Comparison of ENCODE assay signal across 9 cellular contexts in the genomic region with DNA sequence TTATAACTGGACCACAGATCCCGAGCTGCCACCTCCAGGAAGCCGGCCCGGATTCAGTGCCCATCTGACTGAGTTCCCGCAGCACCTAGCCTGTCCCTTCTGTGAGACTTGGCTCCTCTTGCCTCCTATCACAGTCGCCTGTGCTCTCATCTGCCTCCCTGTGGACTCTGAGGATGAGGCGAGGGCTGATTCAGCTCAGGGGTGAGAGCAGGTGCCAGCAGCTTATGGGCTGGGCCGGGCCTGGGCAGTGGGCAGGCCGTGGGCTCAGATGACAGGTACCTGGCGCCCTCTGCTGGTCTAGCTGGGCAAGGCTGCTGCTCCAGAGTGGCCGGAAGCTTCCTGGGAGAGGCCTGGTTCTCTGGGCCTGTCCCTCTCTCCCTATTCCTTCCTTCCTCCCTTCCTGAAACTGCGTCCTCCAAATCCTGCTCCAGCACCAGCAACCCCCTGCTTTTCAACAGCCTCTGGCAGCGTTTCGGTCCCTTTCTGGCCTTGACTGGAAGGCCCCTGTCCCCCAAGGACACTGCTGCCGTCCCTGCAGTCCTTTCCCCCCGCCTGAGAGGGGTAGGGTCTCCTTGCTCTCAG. TPM values are rescaled to one million over a fixed set of nuclear protein-coding genes. Genes with fewer than 3 reads are reported as not detected.
DNase-seq lines count a peak whose midpoint lies in the region; ATAC-seq and TF ChIP-seq lines count a peak whose summit lies in the region.
"Had no signal": no experiment of that assay in that cellular context is flagged by ENCODE, and none has a peak within 500 bp of the region (broad histone marks: within the 10 kb centered on the region; RNA-seq: fewer than 3 reads in every experiment).

No MANE protein-coding gene starts in this region.

- intact Hi-C loops in left lung (cut with DNase I), result no loop called here

- peaks cover 0 to 3% of the 10 kb centered on the region in 2 donors for H3K4me1 ChIP-seq in left lung
- H3K4me1 ChIP-seq: BLaER1 treated with 17β-estradiol and CSF1 and Interleukin-3, amounts not matched to agents 10 nM and 100 nM had no signal

- TF ChIP-seq CTCF in choroid plexus epithelial cell (conservative IDR thresholded peaks at IDR 0.05; ENCODE audit: low read depth, low read length) (peak; percentile 92), left lung (IDR thresholded peaks at IDR 0.05) (peak; percentile 79 to 91)

- peak; percentile 46 for DNase-seq in NK-92 treated with Interleukin-12 subunit alpha and Interleukin-12 subunit beta, amount 100 ng/mL, for 24 hours (lab: John Stamatoyannopoulos, UW)
- DNase-seq in NK-92 (lab: John Stamatoyannopoulos, UW; ENCODE audit: unreplicated experiment) (no peak), NCI-H345 treated with DMSO at 0.1 percent for 48 hours (lab: John Stamatoyannopoulos, UW; ENCODE audit: unreplicated experiment) (peak; percentile 84), choroid plexus epithelial cell (ENCODE audit: low read depth) (peak; percentile 91), left lung (peak; percentile 83 to 95)
- peak; percentile 41 to 64 for DNase-seq in activated CD4-positive, alpha-beta T cell treated with anti-CD3 and anti-CD28 coated beads for 24 hours (ENCODE audit: low read depth in 2 of 2)
- DNase-seq in stimulated activated CD4-positive, alpha-beta T cell treated with anti-CD3 and anti-CD28 coated beads, Interleukin-4, amount 100 ng/mL, for 4 hours, result peak; percentile 26 to 58

- H3K36me3 ChIP-seq in left lung, result no peaks in the 10 kb centered on the region
- H3K36me3 ChIP-seq: BLaER1 treated with 17β-estradiol and CSF1 and Interleukin-3, amounts not matched to agents 10 nM and 100 nM had no signal

- ATAC-seq in HG03280 (IDR thresholded peaks at IDR 0.05; ENCODE audit: unreplicated experiment), result peak; percentile 83
- ATAC-seq in left lung, result peak; percentile 100

- peaks cover 0 to 11% of the 10 kb centered on the region in 2 donors for H3K27me3 ChIP-seq in left lung
- H3K27me3 ChIP-seq: BLaER1 treated with 17β-estradiol and CSF1 and Interleukin-3, amounts not matched to agents 10 nM and 100 nM had no signal

- no peak overlapping the region for H3K27ac ChIP-seq in left lung
- H3K27ac ChIP-seq: BLaER1 treated with 17β-estradiol and CSF1 and Interleukin-3, amounts not matched to agents 10 nM and 100 nM had no signal

- no peaks in the 10 kb centered on the region for H3K9me3 ChIP-seq in left lung
- H3K9me3 ChIP-seq: BLaER1 treated with 17β-estradiol and CSF1 and Interleukin-3, amounts not matched to agents 10 nM and 100 nM had no signal

- no peak overlapping the region for H3K4me3 ChIP-seq in choroid plexus epithelial cell (ENCODE audit: low read depth, low read length)
- H3K4me3 ChIP-seq in left lung, result no peak overlapping the region
- H3K4me3 ChIP-seq: BLaER1 treated with 17β-estradiol and CSF1 and Interleukin-3, amounts not matched to agents 10 nM and 100 nM had no signal

RNA-seq across cellular contexts. Expression of gene PCSK9, which starts 17.3 kb away (rescaled TPM):
- 10 to 100 TPM; 18.7 to 55.0 TPM for total RNA-seq in left lung

RNA-seq across cellular contexts. Expression of gene BSND, which starts 23.3 kb away (rescaled TPM):
- total RNA-seq in left lung, result not detected

RNA-seq across cellular contexts. Expression of gene TMEM61, which starts 41.6 kb away (rescaled TPM):
- total RNA-seq in left lung, result 1 to 10 TPM; 1.5 to 1.6 TPM
